In genomic region chr3:103609472-103609871, GRCh38 we compare ENCODE assay signal across 14 cellular contexts.
"Had no signal": no experiment of that assay in that cellular context is flagged by ENCODE, and none has a peak within 500 bp of the region (broad histone marks: within the 10 kb centered on the region; RNA-seq: fewer than 3 reads in every experiment).

No MANE protein-coding gene starts in this region.

- H3K36me3 ChIP-seq: brain microvascular endothelial cell, esophagus muscularis mucosa, sigmoid colon had no signal

- H3K9me3 ChIP-seq: esophagus muscularis mucosa, sigmoid colon had no signal

- H3K4me3 Mint-ChIP-seq: activated naive CD4-positive, alpha-beta T cell treated with anti-CD3 and anti-CD28 coated beads, Interleukin-2, amount 50 U/mL, for 24 hours; nephron progenitor cell had no signal

- H3K4me3 ChIP-seq: esophagus muscularis mucosa, sigmoid colon had no signal

- H3K4me1 ChIP-seq: sigmoid colon had no signal

- H3K9me3 Mint-ChIP-seq: nephron progenitor cell had no signal

- H3K27ac ChIP-seq: brain microvascular endothelial cell, esophagus muscularis mucosa, sigmoid colon had no signal

- DNase-seq: activated CD4-positive, alpha-beta T cell treated with anti-CD3 and anti-CD28 coated beads, Interleukin-2, amount 50 U/mL, for 4 hours; activated CD4-positive, CD25-positive, alpha-beta regulatory T cell treated with anti-CD3 and anti-CD28 coated beads, Interleukin-2, amount 50 U/mL, for 72 hours; activated T-cell treated with anti-CD3 and anti-CD28 coated beads, Interleukin-2, amount 50 U/mL, for 1 hour; amniotic stem cell; brain microvascular endothelial cell; dermis blood vessel endothelial cell; mammary epithelial cell; nephron progenitor cell; sigmoid colon; stimulated activated CD4-positive, alpha-beta T cell treated with anti-CD3 and anti-CD28 coated beads, Interleukin-12 subunit alpha, Interleukin-12 subunit beta, amount 100 ng/mL, for 4 hours; stimulated activated naive CD4-positive, alpha-beta T cell; T-helper 2 cell had no signal

- H3K27ac Mint-ChIP-seq: activated naive CD4-positive, alpha-beta T cell treated with anti-CD3 and anti-CD28 coated beads, Interleukin-2, amount 50 U/mL, for 24 hours had no signal

- H3K27me3 Mint-ChIP-seq: activated naive CD4-positive, alpha-beta T cell treated with anti-CD3 and anti-CD28 coated beads, Interleukin-2, amount 50 U/mL, for 24 hours had no signal

- H3K36me3 Mint-ChIP-seq: activated naive CD4-positive, alpha-beta T cell treated with anti-CD3 and anti-CD28 coated beads, Interleukin-2, amount 50 U/mL, for 24 hours had no signal

- H3K27me3 ChIP-seq: brain microvascular endothelial cell, esophagus muscularis mucosa, sigmoid colon had no signal

- H3K4me1 Mint-ChIP-seq: activated naive CD4-positive, alpha-beta T cell treated with anti-CD3 and anti-CD28 coated beads, Interleukin-2, amount 50 U/mL, for 24 hours; nephron progenitor cell had no signal
